Comparison of ENCODE assay signal across 1 cellular context in the genomic region with DNA sequence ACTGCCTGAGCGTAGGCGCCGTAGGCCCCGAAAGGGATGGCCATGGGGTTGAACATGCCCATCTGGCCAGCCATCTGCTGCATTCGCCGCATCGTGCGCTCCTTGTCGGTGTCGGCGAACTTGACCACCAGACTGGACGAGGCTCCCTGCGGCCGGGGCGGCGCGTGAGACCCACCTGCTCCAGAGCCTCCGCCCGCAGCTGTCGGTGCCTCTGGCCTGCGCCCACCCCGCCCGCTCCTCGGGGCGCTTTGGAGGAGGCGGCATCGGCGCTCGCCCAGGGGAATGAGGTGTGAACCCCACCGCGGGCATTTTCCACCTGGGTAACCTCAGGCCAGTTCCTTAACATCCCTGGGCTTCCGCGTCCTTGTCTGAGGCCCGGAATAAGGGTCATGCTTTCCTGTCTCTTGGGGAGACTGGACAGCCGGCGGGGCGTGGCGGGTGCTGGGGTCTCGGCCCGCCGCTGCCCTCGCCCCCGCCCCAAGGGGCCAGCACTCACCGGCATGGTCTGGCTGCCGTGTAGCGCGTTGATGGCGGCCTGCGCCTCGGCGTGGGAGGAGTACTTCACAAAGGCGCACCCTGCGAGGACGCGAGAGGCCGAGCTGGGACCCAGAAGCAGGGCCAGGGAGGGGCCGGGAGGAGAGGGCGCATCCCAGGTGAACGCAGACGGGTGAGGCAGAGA.
TF ChIP-seq lines count a peak whose summit lies in the region.

No MANE protein-coding gene starts in this region.

TF ChIP-seq in GM23338, 12 proteins besides CTCF, POLR2A, EP300 and RAD21 (continued from another document):
- TF ChIP-seq, protein P1, sequence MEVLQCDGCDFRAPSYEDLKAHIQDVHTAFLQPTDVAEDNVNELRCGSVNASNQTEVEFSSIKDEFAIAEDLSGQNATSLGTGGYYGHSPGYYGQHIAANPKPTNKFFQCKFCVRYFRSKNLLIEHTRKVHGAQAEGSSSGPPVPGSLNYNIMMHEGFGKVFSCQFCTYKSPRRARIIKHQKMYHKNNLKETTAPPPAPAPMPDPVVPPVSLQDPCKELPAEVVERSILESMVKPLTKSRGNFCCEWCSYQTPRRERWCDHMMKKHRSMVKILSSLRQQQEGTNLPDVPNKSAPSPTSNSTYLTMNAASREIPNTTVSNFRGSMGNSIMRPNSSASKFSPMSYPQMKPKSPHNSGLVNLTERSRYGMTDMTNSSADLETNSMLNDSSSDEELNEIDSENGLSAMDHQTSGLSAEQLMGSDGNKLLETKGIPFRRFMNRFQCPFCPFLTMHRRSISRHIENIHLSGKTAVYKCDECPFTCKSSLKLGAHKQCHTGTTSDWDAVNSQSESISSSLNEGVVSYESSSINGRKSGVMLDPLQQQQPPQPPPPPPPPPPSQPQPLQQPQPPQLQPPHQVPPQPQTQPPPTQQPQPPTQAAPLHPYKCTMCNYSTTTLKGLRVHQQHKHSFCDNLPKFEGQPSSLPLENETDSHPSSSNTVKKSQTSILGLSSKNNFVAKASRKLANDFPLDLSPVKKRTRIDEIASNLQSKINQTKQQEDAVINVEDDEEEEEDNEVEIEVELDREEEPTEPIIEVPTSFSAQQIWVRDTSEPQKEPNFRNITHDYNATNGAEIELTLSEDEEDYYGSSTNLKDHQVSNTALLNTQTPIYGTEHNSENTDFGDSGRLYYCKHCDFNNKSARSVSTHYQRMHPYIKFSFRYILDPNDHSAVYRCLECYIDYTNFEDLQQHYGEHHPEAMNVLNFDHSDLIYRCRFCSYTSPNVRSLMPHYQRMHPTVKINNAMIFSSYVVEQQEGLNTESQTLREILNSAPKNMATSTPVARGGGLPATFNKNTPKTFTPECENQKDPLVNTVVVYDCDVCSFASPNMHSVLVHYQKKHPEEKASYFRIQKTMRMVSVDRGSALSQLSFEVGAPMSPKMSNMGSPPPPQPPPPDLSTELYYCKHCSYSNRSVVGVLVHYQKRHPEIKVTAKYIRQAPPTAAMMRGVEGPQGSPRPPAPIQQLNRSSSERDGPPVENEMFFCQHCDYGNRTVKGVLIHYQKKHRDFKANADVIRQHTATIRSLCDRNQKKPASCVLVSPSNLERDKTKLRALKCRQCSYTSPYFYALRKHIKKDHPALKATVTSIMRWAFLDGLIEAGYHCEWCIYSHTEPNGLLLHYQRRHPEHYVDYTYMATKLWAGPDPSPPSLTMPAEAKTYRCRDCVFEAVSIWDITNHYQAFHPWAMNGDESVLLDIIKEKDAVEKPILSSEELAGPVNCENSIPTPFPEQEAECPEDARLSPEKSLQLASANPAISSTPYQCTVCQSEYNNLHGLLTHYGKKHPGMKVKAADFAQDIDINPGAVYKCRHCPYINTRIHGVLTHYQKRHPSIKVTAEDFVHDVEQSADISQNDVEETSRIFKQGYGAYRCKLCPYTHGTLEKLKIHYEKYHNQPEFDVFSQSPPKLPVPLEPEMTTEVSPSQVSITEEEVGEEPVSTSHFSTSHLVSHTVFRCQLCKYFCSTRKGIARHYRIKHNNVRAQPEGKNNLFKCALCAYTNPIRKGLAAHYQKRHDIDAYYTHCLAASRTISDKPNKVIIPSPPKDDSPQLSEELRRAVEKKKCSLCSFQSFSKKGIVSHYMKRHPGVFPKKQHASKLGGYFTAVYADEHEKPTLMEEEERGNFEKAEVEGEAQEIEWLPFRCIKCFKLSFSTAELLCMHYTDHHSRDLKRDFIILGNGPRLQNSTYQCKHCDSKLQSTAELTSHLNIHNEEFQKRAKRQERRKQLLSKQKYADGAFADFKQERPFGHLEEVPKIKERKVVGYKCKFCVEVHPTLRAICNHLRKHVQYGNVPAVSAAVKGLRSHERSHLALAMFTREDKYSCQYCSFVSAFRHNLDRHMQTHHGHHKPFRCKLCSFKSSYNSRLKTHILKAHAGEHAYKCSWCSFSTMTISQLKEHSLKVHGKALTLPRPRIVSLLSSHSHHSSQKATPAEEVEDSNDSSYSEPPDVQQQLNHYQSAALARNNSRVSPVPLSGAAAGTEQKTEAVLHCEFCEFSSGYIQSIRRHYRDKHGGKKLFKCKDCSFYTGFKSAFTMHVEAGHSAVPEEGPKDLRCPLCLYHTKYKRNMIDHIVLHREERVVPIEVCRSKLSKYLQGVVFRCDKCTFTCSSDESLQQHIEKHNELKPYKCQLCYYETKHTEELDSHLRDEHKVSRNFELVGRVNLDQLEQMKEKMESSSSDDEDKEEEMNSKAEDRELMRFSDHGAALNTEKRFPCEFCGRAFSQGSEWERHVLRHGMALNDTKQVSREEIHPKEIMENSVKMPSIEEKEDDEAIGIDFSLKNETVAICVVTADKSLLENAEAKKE (CRISPR knock-in tag; IDR thresholded peaks at IDR 0.05), result no peak
- TF ChIP-seq ZNF331 (CRISPR knock-in tag; IDR thresholded peaks at IDR 0.05; ENCODE audit: low read depth), result no peak
- no peak for TF ChIP-seq JUNB (IDR thresholded peaks at IDR 0.05; ENCODE audit: unreplicated experiment)
- no peak for TF ChIP-seq EZH2 (IDR thresholded peaks at IDR 0.05; ENCODE audit: low read depth, unreplicated experiment)
- TF ChIP-seq, protein P2, sequence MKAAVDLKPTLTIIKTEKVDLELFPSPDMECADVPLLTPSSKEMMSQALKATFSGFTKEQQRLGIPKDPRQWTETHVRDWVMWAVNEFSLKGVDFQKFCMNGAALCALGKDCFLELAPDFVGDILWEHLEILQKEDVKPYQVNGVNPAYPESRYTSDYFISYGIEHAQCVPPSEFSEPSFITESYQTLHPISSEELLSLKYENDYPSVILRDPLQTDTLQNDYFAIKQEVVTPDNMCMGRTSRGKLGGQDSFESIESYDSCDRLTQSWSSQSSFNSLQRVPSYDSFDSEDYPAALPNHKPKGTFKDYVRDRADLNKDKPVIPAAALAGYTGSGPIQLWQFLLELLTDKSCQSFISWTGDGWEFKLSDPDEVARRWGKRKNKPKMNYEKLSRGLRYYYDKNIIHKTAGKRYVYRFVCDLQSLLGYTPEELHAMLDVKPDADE (IDR thresholded peaks at IDR 0.05), result no peak
- TF ChIP-seq CREB1 (CRISPR knock-in tag; IDR thresholded peaks at IDR 0.05; ENCODE audit: low read depth), result no peak
